In the genomic region with DNA sequence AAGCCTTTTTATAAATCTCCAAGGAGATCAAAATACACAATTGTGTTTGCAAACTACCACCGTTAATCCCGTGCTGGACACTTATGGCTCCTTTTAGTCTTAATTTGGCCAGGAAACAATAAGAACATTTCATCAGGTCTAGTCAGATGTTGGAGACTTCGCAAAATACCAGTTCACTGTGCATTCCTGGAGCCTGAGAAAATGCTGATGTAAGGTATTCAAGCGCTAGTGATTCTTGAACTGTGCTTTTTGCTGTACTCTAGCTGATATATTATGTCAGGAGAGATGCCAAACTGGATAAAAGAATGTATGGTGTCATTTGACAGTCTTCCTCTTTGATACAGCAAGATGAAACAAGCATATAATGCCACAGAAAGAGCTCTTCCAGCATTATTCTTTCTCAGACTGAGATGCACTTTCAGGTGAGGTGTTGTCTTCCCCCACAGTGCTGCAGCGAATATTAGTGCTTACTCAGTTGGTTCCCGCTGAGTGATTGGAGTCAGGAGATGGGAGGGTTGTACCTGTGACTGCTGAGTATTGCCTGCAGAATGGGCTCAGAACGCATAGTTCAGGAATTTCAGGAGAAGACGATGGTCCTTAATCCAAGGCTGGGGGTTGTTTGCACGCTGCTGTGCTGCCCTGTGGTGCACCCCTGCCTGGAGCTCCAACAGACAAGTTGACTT, we compare ENCODE assay signal across 14 cellular contexts. TPM values are rescaled to one million over a fixed set of nuclear protein-coding genes. Genes with fewer than 3 reads are reported as not detected.
A peak's percentile ranks its signal among the peaks of the same experiment; 100 is the strongest.
DNase-seq lines count a peak whose midpoint lies in the region; ATAC-seq, FAIRE-seq and TF ChIP-seq lines count a peak whose summit lies in the region.
"Had no signal": no experiment of that assay in that cellular context is flagged by ENCODE, and none has a peak within 500 bp of the region (broad histone marks: within the 10 kb centered on the region; RNA-seq: fewer than 3 reads in every experiment).

No MANE protein-coding gene starts in this region.

- CTCF ChIA-PET in AG04449 (lab: Yijun Ruan, JAX), result no interaction called here
- CTCF ChIA-PET in HepG2 (lab: Yijun Ruan, JAX; ENCODE audit: low intra/inter-chr PET ratio, low total read pairs), result no interaction called here
- CTCF ChIA-PET in A673 (lab: Charles Lee), result no interaction called here

- in situ Hi-C loops in HepG2 (cut with HindIII; ENCODE audit: extremely low pct_ligation_motif_present, low pct_unique_long_range_greater_than_20kb), result no loop called here

- H3K27me3 ChIP-seq in HepG2 (ENCODE audit: control insufficient read depth in 1 of 2, insufficient read depth in 2 of 2, low read length in 2 of 2) (no peaks in the 10 kb centered on the region), A673 (replicated peaks; ENCODE audit: insufficient read depth, low read depth, low read length, poor library complexity) (no peaks in the 10 kb centered on the region)
- H3K27me3 ChIP-seq: BLaER1 had no signal

- no peak overlapping the region for H3K9ac ChIP-seq in HepG2 (ENCODE audit: insufficient read depth, low read depth, low read length)
- H3K9ac ChIP-seq: BLaER1 had no signal

- no peak for TF ChIP-seq POLR2A in HepG2 (IDR thresholded peaks at IDR 0.05; ENCODE audit: insufficient read depth in 1 of 2, low read depth in 2 of 2, low read length in 2 of 2)

- no peak overlapping the region for H3K4me2 ChIP-seq in HepG2 (ENCODE audit: low read depth, low read length)
- H3K4me2 ChIP-seq: BLaER1 had no signal

- H3K36me3 ChIP-seq in HepG2 (replicated peaks in 1 of 2; ENCODE audit: control insufficient read depth in 1 of 2, insufficient read depth in 2 of 2, low read length in 2 of 2), result peaks cover 0 to 28% of the 10 kb centered on the region in 2 experiments; a peak in 4 of 5 replicates
- H3K36me3 ChIP-seq in A673 (ENCODE audit: insufficient read depth, low read length, poor library complexity, severe bottlenecking), result peaks cover 24% of the 10 kb centered on the region

- no peaks in the 10 kb centered on the region for H3K79me2 ChIP-seq in HepG2 (ENCODE audit: insufficient read depth, low read length)

- DNase-seq in AG04449 (ENCODE audit: low read depth, low spot score) (peak; percentile 79), HepG2 (ENCODE audit: low spot score) (no peak), A673 (ENCODE audit: low spot score) (no peak), NCI-H510A treated with DMSO at 0.1 percent for 48 hours (lab: John Stamatoyannopoulos, UW) (no peak)
- DNase-seq: activated CD8-positive, alpha-beta T cell treated with anti-CD3 and anti-CD28 coated beads for 36 hours; erythroblast; midbrain; retina had no signal

- BruUV-seq in HepG2 (replicated peaks; lab: Mats Ljungman, UMichigan) (no TSS peak), A673 (replicated peaks; lab: Mats Ljungman, UMichigan) (no TSS peak)

- no peak overlapping the region for H3K4me3 Mint-ChIP-seq in IgD-negative memory B cell
- no peak overlapping the region for H3K4me3 Mint-ChIP-seq in dendritic cell treated with granulocyte-macrophage colony-stimulating factor and Interleukin-4, amounts not matched to agents 40 ng/mL and 50 ng/mL, for 4 days
- H3K4me3 Mint-ChIP-seq: activated CD8-positive, alpha-beta T cell treated with anti-CD3 and anti-CD28 coated beads for 36 hours; activated naive CD8-positive, alpha-beta T cell had no signal

- 98% methylated on average over 9 of the region's 9 CpGs for WGBS in HepG2 (ENCODE audit: low lambda C conversion rate)

- H3K9me3 ChIP-seq in HepG2 (ENCODE audit: low read length) (peaks cover 5% of the 10 kb centered on the region; the same call in 1 of the 2 replicates), A673 (ENCODE audit: low read depth, low read length, poor library complexity, severe bottlenecking) (peaks cover 5% of the 10 kb centered on the region)

- H3K4me3 ChIP-seq in AG04449 (ENCODE audit: low read depth, low read length), result no peak overlapping the region
- H3K4me3 ChIP-seq in HepG2 (replicated peaks in 1 of 3; ENCODE audit: insufficient read depth in 1 of 3, low read depth in 2 of 3, low read length in 3 of 3), result no peak overlapping the region
- H3K4me3 ChIP-seq in A673 (ENCODE audit: low read depth, low read length, poor library complexity, severe bottlenecking), result no peak overlapping the region
- H3K4me3 ChIP-seq: BLaER1 had no signal

- peaks cover 1 to 7% (median 5%) of the 10 kb centered on the region in 3 donors for H3K4me1 Mint-ChIP-seq in IgD-negative memory B cell
- H3K4me1 Mint-ChIP-seq in dendritic cell treated with granulocyte-macrophage colony-stimulating factor and Interleukin-4, amounts not matched to agents 40 ng/mL and 50 ng/mL, for 4 days (ENCODE audit: low read depth), result peaks cover 23% of the 10 kb centered on the region

- H3K36me3 Mint-ChIP-seq in IgD-negative memory B cell, result peaks cover 16% of the 10 kb centered on the region
- peaks cover 100% of the 10 kb centered on the region for H3K36me3 Mint-ChIP-seq in dendritic cell treated with granulocyte-macrophage colony-stimulating factor and Interleukin-4, amounts not matched to agents 40 ng/mL and 50 ng/mL, for 4 days (ENCODE audit: low read depth)

- intact Hi-C loops in dendritic cell treated with granulocyte-macrophage colony-stimulating factor and Interleukin-4, amounts not matched to agents 40 ng/mL and 50 ng/mL, for 4 days (cut with micrococcal nuclease), result no loop called here
- intact Hi-C loops in HepG2 (cut with micrococcal nuclease; ENCODE audit: unreplicated experiment), result no loop called here
- intact Hi-C loops in A673 (cut with micrococcal nuclease; ENCODE audit: unreplicated experiment), result no loop called here

- POLR2A ChIA-PET in AG04449 (lab: Yijun Ruan, JAX), result no interaction called here
- POLR2A ChIA-PET in HepG2 (lab: Yijun Ruan, JAX), result no interaction called here
- POLR2A ChIA-PET in A673 (lab: Charles Lee; ENCODE audit: low non-redundant PET), result no interaction called here

- no peak for TF ChIP-seq EP300 in HepG2 (IDR thresholded peaks at IDR 0.05; ENCODE audit: low read depth in 2 of 2, low read length in 2 of 2)
- no peak for TF ChIP-seq EP300 in HepG2 (CRISPR knock-in tag; IDR thresholded peaks at IDR 0.05; ENCODE audit: borderline replicate concordance)

- no peak overlapping the region for H2AFZ ChIP-seq in HepG2 (ENCODE audit: low read length)

- H3K9me3 Mint-ChIP-seq in IgD-negative memory B cell, result peaks cover 5 to 6% (median 5%) of the 10 kb centered on the region in 3 donors
- H3K9me3 Mint-ChIP-seq in dendritic cell treated with granulocyte-macrophage colony-stimulating factor and Interleukin-4, amounts not matched to agents 40 ng/mL and 50 ng/mL, for 4 days, result peaks cover 8% of the 10 kb centered on the region

- no peaks in the 10 kb centered on the region for H4K20me1 ChIP-seq in HepG2 (ENCODE audit: insufficient read depth, low read length)
- H4K20me1 ChIP-seq: BLaER1 had no signal

- peak overlapping the region in 2 of 3 donors; percentile 23 to 48 for H3K27ac Mint-ChIP-seq in IgD-negative memory B cell
- peak overlapping the region; percentile 70 for H3K27ac Mint-ChIP-seq in dendritic cell treated with granulocyte-macrophage colony-stimulating factor and Interleukin-4, amounts not matched to agents 40 ng/mL and 50 ng/mL, for 4 days
- H3K27ac Mint-ChIP-seq: activated CD8-positive, alpha-beta T cell treated with anti-CD3 and anti-CD28 coated beads for 36 hours; activated naive CD8-positive, alpha-beta T cell had no signal

- peaks cover 11% of the 10 kb centered on the region; the same call in 1 of the 2 replicates for H3K4me1 ChIP-seq in HepG2 (ENCODE audit: insufficient read depth, low read length)
- H3K4me1 ChIP-seq in A673 (ENCODE audit: insufficient read depth, low read length, poor library complexity, severe bottlenecking), result no peaks in the 10 kb centered on the region
- H3K4me1 ChIP-seq: BLaER1 had no signal

- no peak for TF ChIP-seq CTCF in AG04449 (IDR thresholded peaks at IDR 0.05; ENCODE audit: insufficient read depth, low read length, missing control alignments)
- no peak for TF ChIP-seq CTCF in HepG2 (CRISPR knock-in tag; IDR thresholded peaks at IDR 0.05)
- no peak for TF ChIP-seq CTCF in A673 (conservative IDR thresholded peaks at IDR 0.05; ENCODE audit: low read depth, low read length)

- no peaks in the 10 kb centered on the region for H3K27me3 Mint-ChIP-seq in IgD-negative memory B cell
- H3K27me3 Mint-ChIP-seq in dendritic cell treated with granulocyte-macrophage colony-stimulating factor and Interleukin-4, amounts not matched to agents 40 ng/mL and 50 ng/mL, for 4 days, result no peaks in the 10 kb centered on the region
- H3K27me3 Mint-ChIP-seq: activated CD8-positive, alpha-beta T cell treated with anti-CD3 and anti-CD28 coated beads for 36 hours; activated naive CD8-positive, alpha-beta T cell had no signal

- no peak overlapping the region for H3K27ac ChIP-seq in HepG2 (ENCODE audit: extremely low read length, insufficient read depth, low read length)
- no peak overlapping the region for H3K27ac ChIP-seq in A673 (ENCODE audit: low read depth, low read length, poor library complexity, severe bottlenecking)
- H3K27ac ChIP-seq: BLaER1 had no signal

- ATAC-seq in HepG2 (no peak), GM18861 (IDR thresholded peaks at IDR 0.05; ENCODE audit: unreplicated experiment) (no peak), GM18870 (IDR thresholded peaks at IDR 0.05; ENCODE audit: unreplicated experiment) (no peak)
- ATAC-seq: activated CD8-positive, alpha-beta T cell treated with anti-CD3 and anti-CD28 coated beads for 36 hours had no signal

- TF ChIP-seq RAD21 in HepG2 (CRISPR knock-in tag; IDR thresholded peaks at IDR 0.05), result no peak

- FAIRE-seq in HepG2 (lab: Jason Lieb, UNC), result no peak

RNA-seq across cellular contexts. Expression of gene OGDH, which starts 59.2 kb away (rescaled TPM):
- polyA plus RNA-seq in IgD-negative memory B cell (26.6 TPM), HepG2 (2011; rRNA removed) (17.4 and 19.9 TPM in 2 replicates)
- total RNA-seq in HepG2 (2016; rRNA removed; fragmentation: Illumina TruSeq; extraction: Trizol) (25.4 and 28.1 TPM in 2 replicates), A673 (2021) (111 and 113 TPM in 2 replicates)
- total RNA-seq in HepG2 (2016; cell fraction: cytosol; rRNA removed; fragmentation: Illumina TruSeq; extraction: Trizol; ENCODE audit: low read depth), result 6.3 and 7.6 TPM in 2 replicates
- 21.2 and 24.9 TPM in 2 replicates for total RNA-seq in HepG2 (2016; cell fraction: insoluble cytoplasmic fraction; rRNA removed; fragmentation: Illumina TruSeq; extraction: Trizol)
- 6.7 and 7.3 TPM in 2 replicates for total RNA-seq in HepG2 (2016; cell fraction: membrane; rRNA removed; fragmentation: Illumina TruSeq; extraction: Trizol)
- total RNA-seq in HepG2 (2016; cell fraction: nucleus; rRNA removed; fragmentation: Illumina TruSeq; extraction: Trizol), result 19.2 and 20.7 TPM in 2 replicates
- 19.4 and 21.4 TPM in 2 replicates for polyA plus RNA-seq in HepG2 (2011; cell fraction: cytosol; rRNA removed)
- polyA plus RNA-seq in HepG2 (2011; cell fraction: nucleus; rRNA removed), result 31.0 and 32.6 TPM in 2 replicates
- 17.8 and 24.0 TPM in 2 replicates for polyA plus RNA-seq in HepG2 (2012)
- polyA plus RNA-seq in HepG2 (2016; cell fraction: cytosol; fragmentation: Illumina TruSeq; extraction: Trizol; ENCODE audit: low read depth), result 1.4 and 1.7 TPM in 2 replicates
- polyA plus RNA-seq in HepG2 (2016; cell fraction: insoluble cytoplasmic fraction; fragmentation: Illumina TruSeq; extraction: Trizol; ENCODE audit: low read depth), result 16.1 and 22.3 TPM in 2 replicates
- polyA plus RNA-seq in HepG2 (2016; cell fraction: membrane; fragmentation: Illumina TruSeq; extraction: Trizol; ENCODE audit: low read depth), result 2.9 and 3.9 TPM in 2 replicates
- 18.6 and 20.7 TPM in 2 replicates for polyA plus RNA-seq in HepG2 (2016; cell fraction: nucleus; fragmentation: Illumina TruSeq; extraction: Trizol; ENCODE audit: insufficient read depth, low read depth)
- polyA minus RNA-seq in HepG2 (2011; rRNA and poly(A)+ RNA removed; ENCODE audit: low replicate concordance), result 69.1 and 136 TPM in 2 replicates
- 32.5 and 32.6 TPM in 2 replicates for polyA minus RNA-seq in HepG2 (2011; cell fraction: cytosol; rRNA and poly(A)+ RNA removed)
- polyA minus RNA-seq in HepG2 (2011; cell fraction: nucleus; rRNA and poly(A)+ RNA removed), result 23.3 and 31.3 TPM in 2 replicates
